ENCODE assay signal across 14 cellular contexts in genomic region chr16:79362312-79362970, GRCh38.
"Had no signal": no experiment of that assay in that cellular context is flagged by ENCODE, and none has a peak within 500 bp of the region (broad histone marks: within the 10 kb centered on the region; RNA-seq: fewer than 3 reads in every experiment).

No MANE protein-coding gene starts in this region.

- H3K4me1 Mint-ChIP-seq: brain had no signal

- ATAC-seq: activated CD8-positive, alpha-beta T cell treated with anti-CD3 and anti-CD28 coated beads, Interleukin-2, amount 10 ng/mL, durations not matched to agents 7 days and 5 days; heart right ventricle had no signal

- H3K4me3 ChIP-seq: dorsolateral prefrontal cortex, heart right ventricle, thyroid gland, uterus had no signal

- H3K27ac ChIP-seq: dorsolateral prefrontal cortex, heart right ventricle, parathyroid adenoma, thyroid gland, uterus had no signal

- FAIRE-seq: frontal cortex had no signal

- H3K27me3 ChIP-seq: thyroid gland, uterus had no signal

- DNase-seq: activated CD8-positive, alpha-beta memory T cell treated with anti-CD3 and anti-CD28 coated beads, Interleukin-2, amount 50 U/mL, for 48 hours; activated CD8-positive, alpha-beta T cell treated with anti-CD3 and anti-CD28 coated beads, Interleukin-2, amount 10 ng/mL, durations not matched to agents 7 days and 5 days; amniotic stem cell; dorsolateral prefrontal cortex; heart right ventricle; islet precursor cell; mesendoderm; retina; thyroid gland; uterus had no signal

- H3K4me3 Mint-ChIP-seq: activated CD8-positive, alpha-beta T cell treated with anti-CD3 and anti-CD28 coated beads, Interleukin-2, amount 10 ng/mL, durations not matched to agents 7 days and 5 days; activated naive CD4-positive, alpha-beta T cell treated with anti-CD3 and anti-CD28 coated beads, Interleukin-2, amount 50 U/mL, for 24 hours; brain had no signal

- H3K9me3 ChIP-seq: thyroid gland, uterus had no signal

- H3K4me1 ChIP-seq: heart right ventricle, thyroid gland, uterus had no signal

- H3K27ac Mint-ChIP-seq: activated CD8-positive, alpha-beta T cell treated with anti-CD3 and anti-CD28 coated beads, Interleukin-2, amount 10 ng/mL, durations not matched to agents 7 days and 5 days; activated naive CD4-positive, alpha-beta T cell treated with anti-CD3 and anti-CD28 coated beads, Interleukin-2, amount 50 U/mL, for 24 hours; brain had no signal

- H3K36me3 Mint-ChIP-seq: brain had no signal

- H3K9me3 Mint-ChIP-seq: activated naive CD4-positive, alpha-beta T cell treated with anti-CD3 and anti-CD28 coated beads, Interleukin-2, amount 50 U/mL, for 24 hours had no signal

- H3K36me3 ChIP-seq: heart right ventricle, thyroid gland, uterus had no signal
